ENCODE assay signal across 10 cellular contexts in genomic region chr5:77631166-77631582, GRCh38. TPM values are rescaled to one million over a fixed set of nuclear protein-coding genes. Genes with fewer than 3 reads are reported as not detected.
A peak's percentile ranks its signal among the peaks of the same experiment; 100 is the strongest.
DNase-seq lines count a peak whose midpoint lies in the region; ATAC-seq and TF ChIP-seq lines count a peak whose summit lies in the region.
"Had no signal": no experiment of that assay in that cellular context is flagged by ENCODE, and none has a peak within 500 bp of the region (broad histone marks: within the 10 kb centered on the region; RNA-seq: fewer than 3 reads in every experiment).

No MANE protein-coding gene starts in this region.

- H3K9me3 Mint-ChIP-seq in activated naive CD4-positive, alpha-beta T cell treated with anti-CD3 and anti-CD28 coated beads, Interleukin-2, amount 50 U/mL, for 24 hours: peaks cover 12% of the 10 kb centered on the region
- no peaks in the 10 kb centered on the region for H3K9me3 Mint-ChIP-seq in MCF 10A (ENCODE audit: unreplicated experiment)

- no peak overlapping the region for H3K27ac ChIP-seq in thymus (ENCODE audit: low read depth)
- no peak overlapping the region for H3K27ac ChIP-seq in colonic mucosa
- H3K27ac ChIP-seq: neutrophil had no signal

- TF ChIP-seq CTCF in MCF 10A (IDR thresholded peaks at IDR 0.05; ENCODE audit: unreplicated experiment) (no peak), colonic mucosa (IDR thresholded peaks at IDR 0.05) (no peak)

- H3K4me1 Mint-ChIP-seq in activated naive CD4-positive, alpha-beta T cell treated with anti-CD3 and anti-CD28 coated beads, Interleukin-2, amount 50 U/mL, for 24 hours: peaks cover 20% of the 10 kb centered on the region
- H3K4me1 Mint-ChIP-seq in MCF 10A (ENCODE audit: insufficient read depth, unreplicated experiment): no peaks in the 10 kb centered on the region

- BruUV-seq in MCF 10A (replicated peaks; lab: Mats Ljungman, UMichigan): no TSS peak

- POLR2A ChIA-PET in MCF 10A (lab: Yijun Ruan, JAX): no interaction called here

- H3K4me1 ChIP-seq in thymus (ENCODE audit: control insufficient read depth, insufficient read depth, low read length) (peaks cover 5% of the 10 kb centered on the region), colonic mucosa (peaks cover 6% of the 10 kb centered on the region)

- intact Hi-C loops in MCF 10A (cut with micrococcal nuclease) (no loop called here), colonic mucosa (cut with DNase I) (no loop called here)

- peaks cover 4% of the 10 kb centered on the region for H3K36me3 ChIP-seq in thymus (ENCODE audit: control insufficient read depth, insufficient read depth)
- no peaks in the 10 kb centered on the region for H3K36me3 ChIP-seq in colonic mucosa
- H3K36me3 ChIP-seq: neutrophil had no signal

- H3K4me3 ChIP-seq in thymus (ENCODE audit: low read length): peak overlapping the region; percentile 49
- H3K4me3 ChIP-seq in colonic mucosa: no peak overlapping the region

- H3K27me3 ChIP-seq in thymus (ENCODE audit: control insufficient read depth, insufficient read depth): peaks cover 68% of the 10 kb centered on the region
- H3K27me3 ChIP-seq in colonic mucosa: peaks cover 82% of the 10 kb centered on the region

- H3K4me3 Mint-ChIP-seq in activated naive CD4-positive, alpha-beta T cell treated with anti-CD3 and anti-CD28 coated beads, Interleukin-2, amount 50 U/mL, for 24 hours: peak overlapping the region; percentile 64
- H3K4me3 Mint-ChIP-seq in MCF 10A (ENCODE audit: unreplicated experiment): peak overlapping the region; percentile 70

- H3K36me3 Mint-ChIP-seq in activated naive CD4-positive, alpha-beta T cell treated with anti-CD3 and anti-CD28 coated beads, Interleukin-2, amount 50 U/mL, for 24 hours: peaks cover 3% of the 10 kb centered on the region
- no peaks in the 10 kb centered on the region for H3K36me3 Mint-ChIP-seq in MCF 10A (ENCODE audit: insufficient read depth, unreplicated experiment)

- peaks cover 60% of the 10 kb centered on the region for H3K27me3 Mint-ChIP-seq in activated naive CD4-positive, alpha-beta T cell treated with anti-CD3 and anti-CD28 coated beads, Interleukin-2, amount 50 U/mL, for 24 hours
- H3K27me3 Mint-ChIP-seq in MCF 10A (ENCODE audit: insufficient read depth, unreplicated experiment): peaks cover 46% of the 10 kb centered on the region

- no peak for DNase-seq in activated naive CD4-positive, alpha-beta T cell (lab: John Stamatoyannopoulos, UW)
- no peak for DNase-seq in MCF 10A (ENCODE audit: unreplicated experiment)
- no peak for DNase-seq in colonic mucosa
- no peak for DNase-seq in NCI-H526 treated with DMSO at 0.1 percent for 48 hours (lab: John Stamatoyannopoulos, UW)
- no peak for DNase-seq in AG08396 (ENCODE audit: low spot score)

- CTCF ChIA-PET in MCF 10A (lab: Yijun Ruan, JAX): no interaction called here

- no peak overlapping the region for H3K9ac ChIP-seq in colonic mucosa (ENCODE audit: low read depth in 2 of 2, low read length in 2 of 2)

- H3K27ac Mint-ChIP-seq in activated naive CD4-positive, alpha-beta T cell treated with anti-CD3 and anti-CD28 coated beads, Interleukin-2, amount 50 U/mL, for 24 hours: no peak overlapping the region
- H3K27ac Mint-ChIP-seq in MCF 10A (ENCODE audit: low read depth, unreplicated experiment): no peak overlapping the region

- peaks cover 8% of the 10 kb centered on the region for H3K9me3 ChIP-seq in thymus (ENCODE audit: control insufficient read depth)
- H3K9me3 ChIP-seq in colonic mucosa: no peaks in the 10 kb centered on the region
- H3K9me3 ChIP-seq: neutrophil had no signal

- WGBS in thymus: 16% methylated on average over 13 of the region's 13 CpGs

- ATAC-seq in HG03139 (IDR thresholded peaks at IDR 0.05; ENCODE audit: unreplicated experiment): peak; percentile 29

RNA-seq across cellular contexts. Expression of gene OTP, which starts 7.3 kb away (rescaled TPM):
- total RNA-seq in MCF 10A (2022): not detected in 2 replicates
- polyA plus RNA-seq in thymus: 0.18 TPM
- total RNA-seq in colonic mucosa: not detected
- total RNA-seq: activated CD8-positive, alpha-beta memory T cell treated with anti-CD3 and anti-CD28 coated beads for 36 hours had no signal
